ENCODE assay signal across 8 cellular contexts in genomic region chr15:60392601-60392985, GRCh38. TPM values are rescaled to one million over a fixed set of nuclear protein-coding genes. Genes with fewer than 3 reads are reported as not detected.
DNase-seq lines count a peak whose midpoint lies in the region; TF ChIP-seq lines count a peak whose summit lies in the region.

No MANE protein-coding gene starts in this region.

- TF ChIP-seq CTCF in epithelial cell of proximal tubule (conservative IDR thresholded peaks at IDR 0.05; ENCODE audit: low read depth, low read length), result no peak

- DNase-seq in DMS53 (lab: John Stamatoyannopoulos, UW) (peak; percentile 75), DMS53 treated with DMSO at 0.1 percent for 48 hours (lab: John Stamatoyannopoulos, UW; ENCODE audit: unreplicated experiment) (no peak), T follicular helper cell (ENCODE audit: low read depth) (peak; percentile 2), epithelial cell of proximal tubule (ENCODE audit: low read depth) (no peak), renal cortical epithelial cell (ENCODE audit: low read depth) (peak; percentile 92), NCI-H1092 treated with DMSO at 0.1 percent for 48 hours (lab: John Stamatoyannopoulos, UW) (no peak), NCI-H524 treated with DMSO at 0.1 percent for 48 hours (lab: John Stamatoyannopoulos, UW) (no peak)
- DNase-seq in activated CD8-positive, alpha-beta memory T cell treated with anti-CD3 and anti-CD28 coated beads, Interleukin-2, amount 50 U/mL, for 4 hours, result no peak

- H3K4me3 ChIP-seq in epithelial cell of proximal tubule (ENCODE audit: low read depth, low read length), result peak overlapping the region; percentile 30

RNA-seq across cellular contexts. Expression of gene ANXA2, which starts 5.2 kb away (rescaled TPM):
- total RNA-seq in epithelial cell of proximal tubule (2,958 and 3,295 TPM in 2 replicates), renal cortical epithelial cell (3,594 and 6,130 TPM in 2 replicates)

Comparison
In these comparisons a context has a peak if more than half of its experiments do, and no peak if none do; other contexts are left out.
1. DNase-seq: peak in DMS53 (single experiment), T follicular helper cell (single experiment) and renal cortical epithelial cell (single experiment); none in DMS53 treated with DMSO at 0.1 percent for 48 hours (single experiment), epithelial cell of proximal tubule (single experiment), NCI-H1092 treated with DMSO at 0.1 percent for 48 hours (single experiment), activated CD8-positive, alpha-beta memory T cell treated with anti-CD3 and anti-CD28 coated beads, Interleukin-2, amount 50 U/mL, for 4 hours (single experiment) and NCI-H524 treated with DMSO at 0.1 percent for 48 hours (single experiment).